Comparison of ENCODE assay signal across 9 cellular contexts in the genomic region with DNA sequence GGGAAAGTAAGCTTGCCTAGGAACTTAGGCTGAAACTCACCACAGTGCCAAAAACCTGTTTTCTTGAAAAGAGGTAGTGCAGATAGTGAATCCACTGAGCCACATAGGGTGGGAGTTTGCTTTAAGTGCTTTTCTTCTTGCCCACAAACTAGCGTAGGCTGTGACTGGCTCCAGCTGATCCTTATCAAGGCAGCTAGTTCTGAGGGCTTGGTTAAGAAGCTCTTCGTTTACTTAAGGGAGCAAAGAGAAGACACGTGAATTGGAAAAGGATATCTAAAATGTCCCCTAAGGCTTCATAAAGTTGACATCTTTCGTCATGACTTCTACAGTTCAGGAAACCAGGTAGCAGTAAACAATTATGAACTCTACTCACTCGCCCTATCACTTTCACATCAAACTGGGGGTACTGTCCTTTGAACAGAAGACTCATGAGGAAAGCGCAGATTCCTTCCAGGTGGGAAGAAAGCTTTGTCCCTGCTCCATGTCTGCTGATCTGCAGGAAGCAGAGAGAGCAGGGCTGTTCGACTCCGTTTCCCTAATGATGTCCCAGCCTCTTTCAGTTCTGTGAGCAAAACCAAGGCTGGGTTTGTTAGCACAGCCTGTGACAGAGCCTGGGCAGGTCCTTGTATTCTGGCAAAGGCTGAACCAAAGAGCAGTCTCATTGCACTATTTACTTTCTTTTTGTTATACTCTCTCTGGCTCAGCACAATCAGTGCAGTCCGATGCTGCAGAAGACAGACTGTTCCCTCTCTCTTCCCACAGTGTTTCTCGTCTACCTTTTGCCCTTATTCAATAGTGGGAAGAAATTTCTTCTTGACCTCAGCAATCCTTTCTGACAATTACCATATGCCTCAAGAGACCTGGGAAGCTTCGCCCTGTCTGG.
DNase-seq lines count a peak whose midpoint lies in the region; ATAC-seq and TF ChIP-seq lines count a peak whose summit lies in the region.
"Had no signal": no experiment of that assay in that cellular context is flagged by ENCODE, and none has a peak within 500 bp of the region (broad histone marks: within the 10 kb centered on the region; RNA-seq: fewer than 3 reads in every experiment).

No MANE protein-coding gene starts in this region.

- H4K8ac ChIP-seq in H9 (replicated peaks; ENCODE audit: insufficient read length, low read depth, low read length): no peak overlapping the region
- no peak overlapping the region for H4K8ac ChIP-seq in mesendoderm (ENCODE audit: low read depth, low read length)

- H2AFZ ChIP-seq in H9 (ENCODE audit: low read length): no peak overlapping the region

- H3K27me3 ChIP-seq in H9 (ENCODE audit: insufficient read depth, low read length) (no peaks in the 10 kb centered on the region), mesendoderm (ENCODE audit: insufficient read depth, low read length, poor library complexity) (no peaks in the 10 kb centered on the region)

- no peak overlapping the region for H4K5ac ChIP-seq in H9 (ENCODE audit: insufficient read length, low read depth, low read length)
- H4K5ac ChIP-seq in mesendoderm (ENCODE audit: low read length): no peak overlapping the region

- H3K4me2 ChIP-seq in H9 (ENCODE audit: insufficient read depth, insufficient read length, low read length) (no peak overlapping the region), mesendoderm (ENCODE audit: low read length) (no peak overlapping the region)

- peaks cover 6% of the 10 kb centered on the region; the same call in 1 of the 2 replicates for H3K4me1 ChIP-seq in H9 (ENCODE audit: insufficient read depth, low read length)
- peaks cover 6% of the 10 kb centered on the region for H3K4me1 ChIP-seq in mesendoderm (ENCODE audit: control insufficient read depth, low read depth, low read length)

- H2BK12ac ChIP-seq in H9 (ENCODE audit: insufficient read length, low read depth, low read length): no peak overlapping the region

- no peaks in the 10 kb centered on the region for H3K36me3 ChIP-seq in mesendoderm (ENCODE audit: control insufficient read depth, insufficient read depth, low read length)

- no peak overlapping the region for H4K91ac ChIP-seq in H9 (ENCODE audit: insufficient read length, low read depth, low read length)

- TF ChIP-seq CTCF in H9 (conservative IDR thresholded peaks at IDR 0.05): no peak

- H2BK5ac ChIP-seq in H9 (ENCODE audit: insufficient read length, low read length): no peak overlapping the region
- H2BK5ac ChIP-seq in mesendoderm (ENCODE audit: low read length): no peak overlapping the region

- no peak overlapping the region for H3K4me3 Mint-ChIP-seq in H9
- H3K4me3 Mint-ChIP-seq in activated naive CD8-positive, alpha-beta T cell treated with anti-CD3 and anti-CD28 coated beads for 36 hours: peak overlapping the region; percentile 54
- H3K4me3 Mint-ChIP-seq: immature natural killer cell had no signal

- H2AK5ac ChIP-seq in H9 (ENCODE audit: insufficient read length, low read length): no peak overlapping the region
- no peak overlapping the region for H2AK5ac ChIP-seq in mesendoderm (ENCODE audit: low read length)

- no peak overlapping the region for H3K23ac ChIP-seq in H9 (ENCODE audit: insufficient read length, low read depth, low read length)
- no peak overlapping the region for H3K23ac ChIP-seq in mesendoderm (ENCODE audit: low read length)

- H2BK120ac ChIP-seq in H9 (ENCODE audit: low read depth, low read length, poor library complexity, severe bottlenecking) (no peak overlapping the region), mesendoderm (ENCODE audit: low read depth, low read length) (no peak overlapping the region)

- no peaks in the 10 kb centered on the region for H3K9me3 ChIP-seq in H9 (ENCODE audit: control insufficient read depth, low read depth, low read length)

- no peak overlapping the region; the same call in 1 of the 2 replicates for H3K14ac ChIP-seq in H9 (ENCODE audit: insufficient read depth, low read length)

- H3K4me1 Mint-ChIP-seq in H9: peaks cover 7 to 14% of the 10 kb centered on the region in 2 experiments
- peaks cover 20% of the 10 kb centered on the region for H3K4me1 Mint-ChIP-seq in activated naive CD8-positive, alpha-beta T cell treated with anti-CD3 and anti-CD28 coated beads for 36 hours

- H3K79me1 ChIP-seq in H9 (ENCODE audit: insufficient read depth, low read depth, low read length, poor library complexity, severe bottlenecking): no peaks in the 10 kb centered on the region
- H3K79me1 ChIP-seq in mesendoderm (ENCODE audit: low read length): no peaks in the 10 kb centered on the region

- no peaks in the 10 kb centered on the region for H3K9me3 Mint-ChIP-seq in H9
- no peaks in the 10 kb centered on the region for H3K9me3 Mint-ChIP-seq in activated naive CD8-positive, alpha-beta T cell treated with anti-CD3 and anti-CD28 coated beads for 36 hours
- H3K9me3 Mint-ChIP-seq: immature natural killer cell had no signal

- no peaks in the 10 kb centered on the region for H4K20me1 ChIP-seq in H9 (ENCODE audit: control insufficient read depth, insufficient read depth, insufficient read length)

- no peak overlapping the region for H3K56ac ChIP-seq in H9 (ENCODE audit: insufficient read length, low read depth, low read length)
- no peak overlapping the region for H3K56ac ChIP-seq in mesendoderm (ENCODE audit: low read length)

- DNase-seq in CD1c-positive myeloid dendritic cell (ENCODE audit: extremely low spot score) (peak; percentile 32), H9 (no peak), mesendoderm (peak; percentile 47), NCI-H82 (lab: John Stamatoyannopoulos, UW) (no peak), germinal center (ENCODE audit: low spot score) (no peak)
- no peak for DNase-seq in activated naive CD8-positive, alpha-beta T cell treated with anti-CD3 and anti-CD28 coated beads for 36 hours
- DNase-seq: immature natural killer cell had no signal

- H3T11ph ChIP-seq in H9 (ENCODE audit: low read length): no peak overlapping the region

- H2BK15ac ChIP-seq in H9 (ENCODE audit: low read depth, low read length): no peak overlapping the region
- no peak overlapping the region for H2BK15ac ChIP-seq in mesendoderm (replicated peaks; ENCODE audit: low read depth)

- H3K4me3 ChIP-seq in mesendoderm (ENCODE audit: low read length): no peak overlapping the region

- no peak overlapping the region for H3K27ac Mint-ChIP-seq in H9
- H3K27ac Mint-ChIP-seq in activated naive CD8-positive, alpha-beta T cell treated with anti-CD3 and anti-CD28 coated beads for 36 hours: peak overlapping the region; percentile 21

- H2BK20ac ChIP-seq in H9 (ENCODE audit: low read depth, low read length, poor library complexity, severe bottlenecking): peak overlapping the region; percentile 60

- no peak for ATAC-seq in HG03571 (IDR thresholded peaks at IDR 0.05; ENCODE audit: unreplicated experiment)
- ATAC-seq in GM18909 (IDR thresholded peaks at IDR 0.05; ENCODE audit: poor library complexity, unreplicated experiment): no peak

- H3K23me2 ChIP-seq in H9 (ENCODE audit: insufficient read length, low read depth, low read length, poor library complexity, severe bottlenecking): no peaks in the 10 kb centered on the region

- H3K27ac ChIP-seq in H9 (ENCODE audit: insufficient read length, low read depth, low read length) (no peak overlapping the region), mesendoderm (ENCODE audit: low read depth, low read length) (no peak overlapping the region)

- H3K36me3 Mint-ChIP-seq in H9 (ENCODE audit: insufficient read depth in 1 of 3, low read depth in 3 of 3): no peaks in the 10 kb centered on the region
- no peaks in the 10 kb centered on the region for H3K36me3 Mint-ChIP-seq in activated naive CD8-positive, alpha-beta T cell treated with anti-CD3 and anti-CD28 coated beads for 36 hours

- WGBS in H9 (ENCODE audit: extremely low coverage, insufficient read length, low lambda C conversion rate): no CpG with 5 or more reads among the region's 11 CpGs
- WGBS in mesendoderm (ENCODE audit: extremely low coverage, insufficient coverage, low lambda C conversion rate): no CpG with 5 or more reads among the region's 11 CpGs

- H3K27me3 Mint-ChIP-seq in H9 (ENCODE audit: low read depth): no peaks in the 10 kb centered on the region
- H3K27me3 Mint-ChIP-seq in activated naive CD8-positive, alpha-beta T cell treated with anti-CD3 and anti-CD28 coated beads for 36 hours: no peaks in the 10 kb centered on the region

- H3K9ac ChIP-seq in H9 (ENCODE audit: extremely low read depth, insufficient read length, low read length) (no peak overlapping the region), mesendoderm (ENCODE audit: low read length) (no peak overlapping the region)

- H3K79me2 ChIP-seq in H9 (ENCODE audit: insufficient read depth, low read length) (no peaks in the 10 kb centered on the region), mesendoderm (ENCODE audit: control insufficient read depth, insufficient read depth, low read length) (no peaks in the 10 kb centered on the region)

- H3K18ac ChIP-seq in H9 (ENCODE audit: insufficient read length, low read depth, low read length): no peak overlapping the region
- peak overlapping the region; percentile 39 for H3K18ac ChIP-seq in mesendoderm (ENCODE audit: low read length)

- H3K4ac ChIP-seq in H9 (ENCODE audit: low read depth, low read length): no peak overlapping the region
- H3K4ac ChIP-seq in mesendoderm (ENCODE audit: low read depth, low read length): no peak overlapping the region

Comparison
In these comparisons a context has a peak if more than half of its experiments do, and no peak if none do; other contexts are left out.
1. DNase-seq: peak in CD1c-positive myeloid dendritic cell (single experiment) and mesendoderm (single experiment); none in H9 (single experiment), activated naive CD8-positive, alpha-beta T cell treated with anti-CD3 and anti-CD28 coated beads for 36 hours (single experiment), NCI-H82 (single experiment) and germinal center (single experiment).